Comparison of ENCODE assay signal across 11 cellular contexts in the genomic region with DNA sequence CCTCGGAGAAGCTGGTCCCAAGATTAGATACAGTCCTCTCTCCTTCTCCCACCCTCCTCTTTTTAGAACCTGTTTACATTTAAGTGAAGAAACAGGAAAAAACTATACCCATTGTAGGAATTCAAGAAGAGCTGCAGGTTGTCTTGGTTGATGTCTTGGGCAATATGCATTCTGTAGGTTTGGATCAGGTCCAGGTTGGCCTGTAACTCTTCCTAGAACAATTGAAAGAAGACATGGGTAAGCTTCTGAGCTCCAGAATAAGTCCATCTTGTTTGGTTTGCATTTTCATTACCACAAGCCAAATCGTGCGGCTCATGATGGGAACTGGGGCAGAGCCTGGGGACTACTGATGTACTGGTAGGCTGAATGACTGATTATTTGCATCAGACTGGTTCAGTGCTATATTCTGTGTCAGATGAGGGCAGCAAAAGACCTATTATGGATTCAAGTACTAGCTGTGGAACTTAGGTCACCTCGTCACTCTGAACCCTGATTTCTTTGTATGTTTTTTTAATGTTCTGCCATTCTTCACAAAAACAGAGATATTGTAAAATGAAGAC. TPM values are rescaled to one million over a fixed set of nuclear protein-coding genes. Genes with fewer than 3 reads are reported as not detected.
DNase-seq lines count a peak whose midpoint lies in the region; ATAC-seq and TF ChIP-seq lines count a peak whose summit lies in the region.
"Had no signal": no experiment of that assay in that cellular context is flagged by ENCODE, and none has a peak within 500 bp of the region (broad histone marks: within the 10 kb centered on the region; RNA-seq: fewer than 3 reads in every experiment).

No MANE protein-coding gene starts in this region.

- no peak overlapping the region for H3K9ac ChIP-seq in fibroblast of lung (ENCODE audit: insufficient read depth, low read length)

- DNase-seq in left ventricle myocardium inferior = no peak
- DNase-seq in left cardiac atrium = no peak
- no peak for DNase-seq in Panc1 (ENCODE audit: low read depth, low spot score)
- peak; percentile 14 to 47 for DNase-seq in fibroblast of lung (ENCODE audit: low read depth in 2 of 2)
- no peak for DNase-seq in NCI-H1694 (lab: John Stamatoyannopoulos, UW)
- DNase-seq: activated CD4-positive, alpha-beta T cell treated with anti-CD3 and anti-CD28 coated beads for 1 hour; NCI-H524 treated with DMSO at 0.1 percent for 48 hours; right lobe of liver had no signal

- no peak overlapping the region for H3K4me3 ChIP-seq in left ventricle myocardium inferior
- H3K4me3 ChIP-seq in Panc1 (ENCODE audit: low read depth in 2 of 2, low read length in 2 of 2) = no peak overlapping the region
- H3K4me3 ChIP-seq in fibroblast of lung (replicated peaks in 1 of 4; ENCODE audit: control extremely low read depth in 1 of 4, insufficient read depth in 1 of 4, low read depth in 3 of 4, low read length in 4 of 4) = no peak overlapping the region
- H3K4me3 ChIP-seq: right lobe of liver had no signal

- CTCF ChIA-PET in Panc1 (lab: Charles Lee) = interaction anchor here (0.5 to 1.6 kb wide), 3 partner anchors 88 to 336 kb away, joined by 4 to 5 read pairs (median 5); no protein-coding TSS in a partner anchor

- peak; percentile 33 for TF ChIP-seq CTCF in left ventricle myocardium inferior (IDR thresholded peaks at IDR 0.05; ENCODE audit: borderline replicate concordance)
- no peak for TF ChIP-seq CTCF in Panc1 (IDR thresholded peaks at IDR 0.05)
- TF ChIP-seq CTCF in fibroblast of lung (conservative IDR thresholded peaks at IDR 0.05 in 1 of 2, IDR thresholded peaks at IDR 0.05 in 1 of 2; ENCODE audit: low read depth in 1 of 2, low read length in 2 of 2) = peak in 1 of 2 donors; percentile 23

- no peaks in the 10 kb centered on the region for H3K4me1 ChIP-seq in left ventricle myocardium inferior
- H3K4me1 ChIP-seq in Panc1 (ENCODE audit: control insufficient read depth, insufficient read depth, low read length) = no peaks in the 10 kb centered on the region
- H3K4me1 ChIP-seq in fibroblast of lung (ENCODE audit: control insufficient read depth, extremely low read depth, insufficient read depth, low read length) = no peaks in the 10 kb centered on the region

- H3K36me3 ChIP-seq in left ventricle myocardium inferior = peaks cover 85% of the 10 kb centered on the region
- no peaks in the 10 kb centered on the region for H3K36me3 ChIP-seq in Panc1 (ENCODE audit: control insufficient read depth, insufficient read depth, low read length)
- no peaks in the 10 kb centered on the region for H3K36me3 ChIP-seq in fibroblast of lung (ENCODE audit: control insufficient read depth, insufficient read depth, low read length)

- H3K27ac ChIP-seq in left ventricle myocardium inferior (replicated peaks) = no peak overlapping the region
- H3K27ac ChIP-seq in Panc1 (ENCODE audit: low read length) = no peak overlapping the region
- H3K27ac ChIP-seq in fibroblast of lung (ENCODE audit: insufficient read depth, low read length) = no peak overlapping the region
- H3K27ac ChIP-seq: right lobe of liver had no signal

- H3K27me3 ChIP-seq in left ventricle myocardium inferior (ENCODE audit: low read depth) (no peaks in the 10 kb centered on the region), Panc1 (ENCODE audit: control insufficient read depth, insufficient read depth, low read length) (no peaks in the 10 kb centered on the region), fibroblast of lung (ENCODE audit: control insufficient read depth, insufficient read depth, low read length) (no peaks in the 10 kb centered on the region)
- H3K27me3 ChIP-seq: right lobe of liver had no signal

- ATAC-seq in left cardiac atrium = no peak
- peak; percentile 80; the same call in 1 of the 2 replicates for ATAC-seq in Panc1
- no peak for ATAC-seq in HG02571 (IDR thresholded peaks at IDR 0.05; ENCODE audit: unreplicated experiment)
- no peak for ATAC-seq in HG02885 (IDR thresholded peaks at IDR 0.05; ENCODE audit: poor library complexity, unreplicated experiment)
- no peak for ATAC-seq in GM21619 (IDR thresholded peaks at IDR 0.05; ENCODE audit: unreplicated experiment)

- H4K20me1 ChIP-seq in fibroblast of lung (ENCODE audit: control insufficient read depth, extremely low read depth, insufficient read depth, low read length) = no peaks in the 10 kb centered on the region

- POLR2A ChIA-PET in Panc1 (lab: Charles Lee) = interaction anchor here (0.7 kb wide), 2 partner anchors 57 to 757 kb away, joined by 3 read pairs; no protein-coding TSS in a partner anchor

- no peaks in the 10 kb centered on the region for H3K79me2 ChIP-seq in fibroblast of lung (ENCODE audit: control insufficient read depth, insufficient read depth, low read length)

- H3K4me2 ChIP-seq in fibroblast of lung (ENCODE audit: extremely low read depth, insufficient read depth, low read length) = no peak overlapping the region

- H3K9me3 ChIP-seq in left ventricle myocardium inferior (replicated peaks) (no peaks in the 10 kb centered on the region), Panc1 (ENCODE audit: control insufficient read depth, insufficient read depth, low read depth, low read length) (no peaks in the 10 kb centered on the region), fibroblast of lung (ENCODE audit: control insufficient read depth, insufficient read depth, low read depth, low read length) (no peaks in the 10 kb centered on the region)
- H3K9me3 ChIP-seq: right lobe of liver had no signal

- in situ Hi-C loops in Panc1 (cut with HindIII; ENCODE audit: low pct_unique_long_range_greater_than_20kb, low sequenced_read_pairs) = no loop called here

- intact Hi-C loops in left ventricle myocardium inferior (cut with micrococcal nuclease) = loop anchor here (10.0 kb wide), 1 partner anchor 219 kb away; no protein-coding TSS in a partner anchor
- intact Hi-C loops in left cardiac atrium (cut with DNase I) = no loop called here
- intact Hi-C loops in Panc1 (cut with micrococcal nuclease; ENCODE audit: unreplicated experiment) = no loop called here

- H2AFZ ChIP-seq in fibroblast of lung (ENCODE audit: low read length) = no peak overlapping the region

- BruUV-seq in Panc1 (replicated peaks; lab: Mats Ljungman, UMichigan) = no TSS peak

RNA-seq across cellular contexts. Expression of a gene that starts 20.3 kb away (rescaled TPM):
- total RNA-seq in left ventricle myocardium inferior (0.19 TPM), left cardiac atrium (under 1 TPM; 0.37 to 0.56 TPM), Panc1 (2021; ENCODE audit: unreplicated experiment) (0.13 TPM), fibroblast of lung (not detected in 2 replicates)
- not detected for polyA plus RNA-seq in Panc1 (2012; ENCODE audit: insufficient read length)
- polyA plus RNA-seq in fibroblast of lung = not detected in 2 replicates
- 0.08 TPM in 1 of 2 replicates, not detected in the other for polyA plus RNA-seq in fibroblast of lung (2012)
- not detected in 2 replicates for polyA minus RNA-seq in fibroblast of lung (ENCODE audit: low replicate concordance)

Comparison
In these comparisons a context has a peak if more than half of its experiments do, and no peak if none do; other contexts are left out.
1. DNase-seq: peak in fibroblast of lung (2 of 2); none in left ventricle myocardium inferior (single experiment), left cardiac atrium (single experiment), Panc1 (single experiment) and NCI-H1694 (single experiment).